21 cellular contexts compared by ENCODE assay signal in the genomic region with DNA sequence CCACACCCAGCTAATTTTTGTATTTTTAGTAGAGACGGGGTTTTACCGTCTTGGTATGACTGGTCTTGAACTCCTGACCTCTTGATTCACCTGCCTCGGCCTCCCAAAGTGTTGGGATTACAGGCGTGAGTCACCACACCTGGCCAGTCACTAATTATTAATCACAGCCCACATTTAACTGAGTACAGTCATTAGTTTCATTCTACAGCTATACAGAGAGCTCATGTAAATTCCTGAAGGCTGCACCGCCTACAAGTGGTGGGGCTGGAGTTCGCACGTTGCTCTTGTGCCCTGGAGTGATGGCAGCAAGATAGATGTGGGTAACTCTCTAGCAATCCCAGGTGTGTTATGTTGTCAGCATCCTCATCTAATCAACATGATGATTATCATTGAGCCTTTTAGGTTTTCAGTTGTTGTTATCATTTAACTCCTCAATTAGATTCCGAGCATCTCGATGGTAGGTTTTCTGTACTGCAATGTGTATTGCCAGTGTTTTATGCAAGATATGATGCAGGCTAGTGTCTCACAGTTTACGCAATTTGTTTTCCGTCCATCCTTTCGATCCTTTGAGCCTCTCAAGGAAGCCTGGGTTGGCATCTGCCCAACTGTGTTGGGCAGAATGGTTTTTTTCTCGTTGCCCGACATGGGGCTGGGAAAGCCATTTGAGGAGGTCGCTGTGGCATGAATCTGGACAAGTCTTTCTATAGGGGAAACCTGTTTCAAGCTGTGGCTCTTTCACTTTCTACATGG.
DNase-seq lines count a peak whose midpoint lies in the region; ATAC-seq, FAIRE-seq and TF ChIP-seq lines count a peak whose summit lies in the region.
"Had no signal": no experiment of that assay in that cellular context is flagged by ENCODE, and none has a peak within 500 bp of the region (broad histone marks: within the 10 kb centered on the region; RNA-seq: fewer than 3 reads in every experiment).

No MANE protein-coding gene starts in this region.

- H3K23ac ChIP-seq in trophoblast cell (ENCODE audit: low read length): no peak overlapping the region

- intact Hi-C loops in HCT116 (cut with micrococcal nuclease): no loop called here

- no peaks in the 10 kb centered on the region for H3K9me3 ChIP-seq in HCT116 (ENCODE audit: control insufficient read depth in 1 of 2, insufficient read depth in 1 of 2, low read depth in 1 of 2, low read length in 2 of 2)
- no peaks in the 10 kb centered on the region for H3K9me3 ChIP-seq in endodermal cell (ENCODE audit: control insufficient read depth, low read length)
- no peaks in the 10 kb centered on the region for H3K9me3 ChIP-seq in trophoblast cell (ENCODE audit: insufficient read depth, low read depth, low read length)
- H3K9me3 ChIP-seq: right atrium auricular region had no signal

- H3K9ac ChIP-seq in HCT116 (ENCODE audit: low read length) (no peak overlapping the region), endodermal cell (ENCODE audit: extremely low read depth, low read length, poor library complexity, severe bottlenecking) (no peak overlapping the region), trophoblast cell (ENCODE audit: low read length) (no peak overlapping the region)

- no peak overlapping the region for H2BK12ac ChIP-seq in trophoblast cell (ENCODE audit: low read length)

- TF ChIP-seq RAD21 in HCT116 (IDR thresholded peaks at IDR 0.05; ENCODE audit: low read depth): no peak; the same call in 1 of the 2 replicates

- POLR2A ChIA-PET in HCT116 (lab: Charles Lee): no interaction called here

- H3K4me2 ChIP-seq in HCT116 (ENCODE audit: low read length): peak overlapping the region; percentile 43
- no peak overlapping the region for H3K4me2 ChIP-seq in trophoblast cell (ENCODE audit: low read length)

- peaks cover 7% of the 10 kb centered on the region for H3K9me3 Mint-ChIP-seq in endodermal cell
- H3K9me3 Mint-ChIP-seq: activated CD4-positive, alpha-beta T cell treated with anti-CD3 and anti-CD28 coated beads, Interleukin-2, amount 10 ng/mL, durations not matched to agents 24 days and 14 days had no signal

- no peak overlapping the region for H3K14ac ChIP-seq in trophoblast cell (ENCODE audit: low read length)

- TF ChIP-seq POLR2A in HCT116 (IDR thresholded peaks at IDR 0.05; ENCODE audit: borderline replicate concordance, extremely low read depth, insufficient read depth, insufficient read length): no peak
- TF ChIP-seq POLR2A in H54 (IDR thresholded peaks at IDR 0.05; ENCODE audit: low read depth, low read length): no peak

- DNase-seq in activated CD4-positive, CD25-positive, alpha-beta regulatory T cell (lab: John Stamatoyannopoulos, UW): no peak
- no peak for DNase-seq in HCT116 (ENCODE audit: low read depth, low spot score)
- DNase-seq in endodermal cell: no peak
- peak; percentile 91 for DNase-seq in trophoblast cell
- DNase-seq in HK-2 (ENCODE audit: unreplicated experiment): no peak
- DNase-seq in H54 (ENCODE audit: insufficient read length, low spot score): no peak
- DNase-seq: activated CD4-positive, alpha-beta T cell treated with anti-CD3 and anti-CD28 coated beads, Interleukin-2, amount 10 ng/mL, durations not matched to agents 24 days and 14 days; brain microvascular endothelial cell; GDM1; left ventricle myocardium superior; NCI-H1436 treated with DMSO at 0.1 percent for 48 hours; NCI-H2171 treated with DMSO at 0.1 percent for 48 hours; NCI-H748 treated with DMSO at 0.1 percent for 48 hours; substantia nigra; T1000 had no signal

- no peaks in the 10 kb centered on the region for H3K9me2 ChIP-seq in HCT116 (ENCODE audit: insufficient read depth)

- H3K36me3 ChIP-seq in HCT116 (ENCODE audit: control insufficient read depth in 1 of 2, insufficient read depth in 2 of 2, low read length in 2 of 2) (no peaks in the 10 kb centered on the region), endodermal cell (ENCODE audit: control insufficient read depth, insufficient read depth, low read length) (no peaks in the 10 kb centered on the region), trophoblast cell (ENCODE audit: control insufficient read depth in 1 of 2, insufficient read depth in 2 of 2, low read length in 2 of 2) (no peaks in the 10 kb centered on the region)
- H3K36me3 ChIP-seq: brain microvascular endothelial cell, right atrium auricular region had no signal

- H3K27ac ChIP-seq in HCT116 (ENCODE audit: low read depth, low read length) (no peak overlapping the region), endodermal cell (ENCODE audit: low read depth, low read length) (no peak overlapping the region), trophoblast cell (ENCODE audit: low read depth, low read length) (no peak overlapping the region)
- H3K27ac ChIP-seq: 22Rv1, brain microvascular endothelial cell, right atrium auricular region, SK-N-MC had no signal

- RAD21 ChIA-PET in HCT116 (lab: Charles Lee; ENCODE audit: low non-redundant PET in 1 of 2, low total read pairs in 2 of 2, uncharacterized antibody in 2 of 2, unreplicated experiment in 2 of 2): no interaction called here

- no TSS peak for BruUV-seq in HCT116 (replicated peaks; lab: Mats Ljungman, UMichigan)

- no peak overlapping the region for H4K8ac ChIP-seq in trophoblast cell (ENCODE audit: low read depth, low read length)

- no peak overlapping the region for H3K4me3 Mint-ChIP-seq in endodermal cell
- H3K4me3 Mint-ChIP-seq: activated CD4-positive, alpha-beta T cell treated with anti-CD3 and anti-CD28 coated beads, Interleukin-2, amount 10 ng/mL, durations not matched to agents 24 days and 14 days; activated naive CD8-positive, alpha-beta T cell had no signal

- H3K4me3 ChIP-seq in HCT116 (replicated peaks in 1 of 2; ENCODE audit: low read depth in 1 of 2, low read length in 2 of 2) (no peak overlapping the region), endodermal cell (ENCODE audit: low read length) (no peak overlapping the region), trophoblast cell (ENCODE audit: low read depth, low read length) (no peak overlapping the region)
- H3K4me3 ChIP-seq: right atrium auricular region, SK-N-MC had no signal

- H2BK5ac ChIP-seq in trophoblast cell (ENCODE audit: low read depth, low read length, poor library complexity): no peak overlapping the region

- H2AFZ ChIP-seq in HCT116 (ENCODE audit: low read depth, low read length, poor library complexity, severe bottlenecking) (no peak overlapping the region), trophoblast cell (ENCODE audit: insufficient read depth, low read length, poor library complexity) (no peak overlapping the region)

- H3K79me2 ChIP-seq in HCT116 (ENCODE audit: insufficient read depth, low read length) (no peaks in the 10 kb centered on the region), trophoblast cell (ENCODE audit: control insufficient read depth, insufficient read depth, low read length, poor library complexity) (no peaks in the 10 kb centered on the region)

- no peaks in the 10 kb centered on the region for H3K79me1 ChIP-seq in trophoblast cell (ENCODE audit: low read length)

- no peak overlapping the region for H3K4ac ChIP-seq in trophoblast cell (ENCODE audit: low read depth, low read length)

- H3K4me1 ChIP-seq in HCT116 (ENCODE audit: control insufficient read depth in 1 of 2, insufficient read depth in 2 of 2, low read length in 2 of 2): peaks cover 7 to 18% of the 10 kb centered on the region in 2 experiments; a peak in 3 of 4 replicates
- no peaks in the 10 kb centered on the region for H3K4me1 ChIP-seq in endodermal cell (ENCODE audit: control insufficient read depth, insufficient read depth, low read length)
- H3K4me1 ChIP-seq in trophoblast cell (ENCODE audit: control insufficient read depth in 1 of 2, insufficient read depth in 2 of 2, low read length in 2 of 2): peaks cover 0 to 3% of the 10 kb centered on the region in 2 experiments

- peak overlapping the region; percentile 4 for H3K27ac Mint-ChIP-seq in endodermal cell
- H3K27ac Mint-ChIP-seq: activated CD4-positive, alpha-beta T cell treated with anti-CD3 and anti-CD28 coated beads, Interleukin-2, amount 10 ng/mL, durations not matched to agents 24 days and 14 days had no signal

- H3K4me1 Mint-ChIP-seq in endodermal cell: peaks cover 6% of the 10 kb centered on the region

- no peak for FAIRE-seq in H54 (lab: Jason Lieb, UNC)

- TF ChIP-seq CTCF in HCT116 (IDR thresholded peaks at IDR 0.05 in 2 of 3, conservative IDR thresholded peaks at IDR 0.05 in 1 of 3; ENCODE audit: borderline replicate concordance in 1 of 3, insufficient read depth in 1 of 3, low read depth in 2 of 3, low read length in 2 of 3): peak in 1 of 3 experiments; percentile 32; a peak in 2 of 6 replicates
- no peak for TF ChIP-seq CTCF in endodermal cell (conservative IDR thresholded peaks at IDR 0.05)

- H2BK120ac ChIP-seq in trophoblast cell (ENCODE audit: insufficient read depth, low read length, poor library complexity): no peak overlapping the region

- H3K27me3 ChIP-seq in HCT116 (ENCODE audit: insufficient read depth, low read length) (no peaks in the 10 kb centered on the region), endodermal cell (ENCODE audit: control insufficient read depth, insufficient read depth, low read length, poor library complexity, severe bottlenecking) (no peaks in the 10 kb centered on the region), trophoblast cell (ENCODE audit: insufficient read depth, low read length) (no peaks in the 10 kb centered on the region)
- H3K27me3 ChIP-seq: brain microvascular endothelial cell, right atrium auricular region had no signal

- no peak overlapping the region for H4K91ac ChIP-seq in trophoblast cell (ENCODE audit: low read depth, low read length)

- no peaks in the 10 kb centered on the region for H3K27me3 Mint-ChIP-seq in endodermal cell (ENCODE audit: insufficient read depth)
- H3K27me3 Mint-ChIP-seq: activated CD4-positive, alpha-beta T cell treated with anti-CD3 and anti-CD28 coated beads, Interleukin-2, amount 10 ng/mL, durations not matched to agents 24 days and 14 days; activated naive CD8-positive, alpha-beta T cell had no signal

- 95 to 97% methylated on average over 13 to 15 of the region's 15 CpGs for WGBS in endodermal cell (ENCODE audit: insufficient coverage in 1 of 2, insufficient read length in 1 of 2), 2 experiments
- WGBS in trophoblast cell (ENCODE audit: extremely low coverage, insufficient coverage, insufficient read length): no CpG with 5 or more reads among the region's 15 CpGs

- no peak overlapping the region for H3K18ac ChIP-seq in trophoblast cell (ENCODE audit: low read length)

- no peak overlapping the region for H4K12ac ChIP-seq in trophoblast cell (ENCODE audit: low read depth, low read length)

- H3K36me3 Mint-ChIP-seq in endodermal cell (ENCODE audit: low read depth): peaks cover 3% of the 10 kb centered on the region
- H3K36me3 Mint-ChIP-seq: activated naive CD8-positive, alpha-beta T cell had no signal

- CTCF ChIA-PET in HCT116 (lab: Charles Lee): interaction anchor here (1.3 kb wide), 1 partner anchor 630 kb away, joined by 4 read pairs; no protein-coding TSS in a partner anchor

- H4K20me1 ChIP-seq in HCT116 (ENCODE audit: insufficient read depth): no peaks in the 10 kb centered on the region

- H2AK5ac ChIP-seq in trophoblast cell (ENCODE audit: low read length): no peak overlapping the region

- peak; percentile 97 for ATAC-seq in activated CD4-positive, CD25-positive, alpha-beta regulatory T cell treated with anti-CD3 and anti-CD28 coated beads, Interleukin-2, amount 50 U/mL, for 24 hours
- ATAC-seq in HCT116: peak; percentile 80
- no peak for ATAC-seq in HG02840 (IDR thresholded peaks at IDR 0.05; ENCODE audit: low FRiP score, unreplicated experiment)

TF ChIP-seq in HCT116, 20 proteins besides CTCF, POLR2A, EP300 and RAD21 (continues in another document):
- TF ChIP-seq EZH2phosphoT487 (IDR thresholded peaks at IDR 0.05; ENCODE audit: borderline replicate concordance): no peak

Comparison
In these comparisons a context has a peak if more than half of its experiments do, and no peak if none do; other contexts are left out.
1. DNase-seq: peak in trophoblast cell (2 of 2); none in activated CD4-positive, CD25-positive, alpha-beta regulatory T cell (0 of 4), HCT116 (single experiment), endodermal cell (single experiment), HK-2 (single experiment) and H54 (single experiment).